In genomic region chr19:2361259-2362038, GRCh38 we compare ENCODE assay signal across 35 cellular contexts. TPM values are rescaled to one million over a fixed set of nuclear protein-coding genes. Genes with fewer than 3 reads are reported as not detected.
DNase-seq lines count a peak whose midpoint lies in the region; ATAC-seq and TF ChIP-seq lines count a peak whose summit lies in the region.
"Had no signal": no experiment of that assay in that cellular context is flagged by ENCODE, and none has a peak within 500 bp of the region (broad histone marks: within the 10 kb centered on the region; RNA-seq: fewer than 3 reads in every experiment).

No MANE protein-coding gene starts in this region.

- H3K36me3 ChIP-seq in sigmoid colon = no peaks in the 10 kb centered on the region
- H3K36me3 ChIP-seq: brain microvascular endothelial cell, esophagus squamous epithelium, MG63, SJCRH30 had no signal

- no peak overlapping the region for H3K4me3 ChIP-seq in sigmoid colon
- H3K4me3 ChIP-seq: esophagus squamous epithelium, MG63, SJCRH30, testis had no signal

- peak; percentile 35 for ATAC-seq in stimulated activated naive CD8-positive, alpha-beta T cell treated with anti-CD3 and anti-CD28 coated beads, Interleukin-15, Interleukin-2, amounts not matched to agents 100 U/mL and 50 U/mL, for 24 hours
- ATAC-seq in GM18870 (IDR thresholded peaks at IDR 0.05; ENCODE audit: unreplicated experiment) = no peak
- ATAC-seq: CD8-positive, alpha-beta T cell; foreskin keratinocyte; left ventricle myocardium superior had no signal

- DNase-seq in NCI-H345 (lab: John Stamatoyannopoulos, UW) (peak; percentile 53), NCI-H345 treated with DMSO at 0.1 percent for 48 hours (lab: John Stamatoyannopoulos, UW; ENCODE audit: unreplicated experiment) (no peak), NCI-H69 (lab: John Stamatoyannopoulos, UW) (peak; percentile 50), sigmoid colon (no peak)
- no peak for DNase-seq in stimulated activated naive CD8-positive, alpha-beta T cell treated with anti-CD3 and anti-CD28 coated beads, Interleukin-15, Interleukin-2, amounts not matched to agents 100 U/mL and 50 U/mL, for 24 hours
- DNase-seq: activated CD4-positive, alpha-beta T cell treated with anti-CD3 and anti-CD28 coated beads for 48 hours; activated CD8-positive, alpha-beta memory T cell treated with anti-CD3 and anti-CD28 coated beads for 24 hours; activated T-cell treated with anti-CD3 and anti-CD28 coated beads for 4 hours; amniotic stem cell; brain microvascular endothelial cell; CD8-positive, alpha-beta T cell; dorsolateral prefrontal cortex; EL; esophagus squamous epithelium; foreskin keratinocyte; head of caudate nucleus; kidney; left ventricle myocardium superior; mesendoderm; MG63; NCI-H1105 treated with DMSO at 0.1 percent for 48 hours; NCI-H2029; NCI-H2227 treated with DMSO at 0.1 percent for 48 hours; NCI-H748 treated with DMSO at 0.1 percent for 48 hours; SJCRH30; stimulated activated CD4-positive, alpha-beta T cell treated with anti-CD3 and anti-CD28 coated beads, Interleukin-1b, Interleukin-23, amount 100 ng/mL, for 48 hours; stimulated activated naive CD4-positive, alpha-beta T cell treated with Interleukin-2 at 50 U/mL for 16 hours; T1000; testis had no signal

- peaks cover 10 to 59% (median 40%) of the 10 kb centered on the region in 3 donors for H3K27me3 ChIP-seq in sigmoid colon
- H3K27me3 ChIP-seq: testis had no signal

- TF ChIP-seq CTCF in sigmoid colon (IDR thresholded peaks at IDR 0.05) = no peak

- intact Hi-C loops in sigmoid colon (cut with DNase I) = no loop called here

- no peak for TF ChIP-seq EP300 in sigmoid colon (IDR thresholded peaks at IDR 0.05)

- WGBS in sigmoid colon, 2 donors = 10 to 44% methylated on average over 24 of the region's 24 CpGs

- H3K9me3 ChIP-seq in sigmoid colon = no peaks in the 10 kb centered on the region
- H3K9me3 ChIP-seq: esophagus squamous epithelium, MG63, SJCRH30, testis had no signal

- no peak for TF ChIP-seq POLR2A in sigmoid colon (IDR thresholded peaks at IDR 0.05)

- no peak overlapping the region for H3K27ac ChIP-seq in sigmoid colon
- H3K27ac ChIP-seq: brain microvascular endothelial cell, dorsolateral prefrontal cortex, esophagus squamous epithelium, foreskin keratinocyte, KMS-11, parathyroid adenoma, SJCRH30, testis had no signal

- H3K4me1 ChIP-seq in sigmoid colon = peaks cover 0 to 5% (median 0%) of the 10 kb centered on the region in 4 donors
- H3K4me1 ChIP-seq: foreskin keratinocyte, parathyroid adenoma, SJCRH30, testis had no signal

RNA-seq across cellular contexts. Expression of gene TMPRSS9, which starts 1.4 kb away (rescaled TPM):
- under 1 TPM in 3 of 4 donors, not detected in 1; 0.16 to 0.68 (median 0.28) TPM for total RNA-seq in sigmoid colon
- polyA plus RNA-seq in sigmoid colon = under 1 TPM in 1 of 3 donors, not detected in 2; 0.26 TPM
- total RNA-seq: activated T-helper 2 cell treated with anti-CD3 and anti-CD28 coated beads, Interferon-gamma antibody, Interleukin-2, Interleukin-4, amounts not matched to agents 10 μg/mL and 5 μg/mL and 100 μg/mL, durations not matched to agents 14 hours and 24 hours and 36 hours; CD8-positive, alpha-beta T cell; foreskin keratinocyte; kidney; left ventricle myocardium superior had no signal
- polyA plus RNA-seq: foreskin keratinocyte had no signal

RNA-seq across cellular contexts. Expression of gene SPPL2B, which starts 33.0 kb away (rescaled TPM):
- total RNA-seq in sigmoid colon = 10 to 100 TPM; 14.6 to 47.4 (median 24.0) TPM
- polyA plus RNA-seq in sigmoid colon = 100 to 1,000 TPM in 1 of 3 donors, 10 to 100 TPM in 1, 1 to 10 TPM in 1; 6.0 to 145 (median 12.0) TPM

RNA-seq across cellular contexts. Expression of gene LSM7, which starts 33.1 kb away (rescaled TPM):
- total RNA-seq in sigmoid colon = 100 to 1,000 TPM in 2 of 4 donors, 10 to 100 TPM in 2; 51.5 to 139 (median 100) TPM
- polyA plus RNA-seq in sigmoid colon = 100 to 1,000 TPM; 234 to 427 (median 235) TPM

RNA-seq across cellular contexts. Expression of gene LINGO3, which starts 53.5 kb away (rescaled TPM):
- total RNA-seq in sigmoid colon = under 1 TPM in 1 of 4 donors, not detected in 3; 0.14 TPM
- under 1 TPM in 1 of 3 donors, not detected in 2; 0.70 TPM for polyA plus RNA-seq in sigmoid colon
- total RNA-seq: foreskin keratinocyte, left ventricle myocardium superior, neural crest cell, SJCRH30, urinary bladder had no signal
- polyA plus RNA-seq: foreskin keratinocyte had no signal

Comparison
In these comparisons a context has a peak if more than half of its experiments do, and no peak if none do; other contexts are left out.
1. DNase-seq: peak in NCI-H345 (single experiment) and NCI-H69 (single experiment); none in NCI-H345 treated with DMSO at 0.1 percent for 48 hours (single experiment), stimulated activated naive CD8-positive, alpha-beta T cell treated with anti-CD3 and anti-CD28 coated beads, Interleukin-15, Interleukin-2, amounts not matched to agents 100 U/mL and 50 U/mL, for 24 hours (single experiment) and sigmoid colon (single experiment).